In the genomic region with DNA sequence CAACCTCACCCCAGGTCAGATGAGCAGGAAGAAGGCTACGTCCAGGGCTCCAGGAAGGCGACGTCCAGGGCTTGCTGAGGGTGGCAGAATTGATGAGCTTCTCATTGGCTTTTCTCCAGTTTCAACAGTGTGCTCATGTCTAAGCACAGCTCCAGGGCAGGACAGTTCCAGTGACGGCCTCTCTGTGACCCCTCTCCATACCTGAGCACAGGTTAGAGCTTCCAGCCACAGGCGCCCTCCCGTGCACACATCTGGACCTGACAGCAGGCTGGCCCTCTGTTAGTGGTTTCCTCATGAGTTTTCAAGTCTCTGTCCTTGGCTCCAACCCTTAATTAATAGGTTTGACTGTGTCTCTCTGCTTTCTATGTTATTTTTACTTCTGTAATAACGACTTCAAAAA, we compare ENCODE assay signal across 16 cellular contexts.
DNase-seq lines count a peak whose midpoint lies in the region; ATAC-seq and TF ChIP-seq lines count a peak whose summit lies in the region.
"Had no signal": no experiment of that assay in that cellular context is flagged by ENCODE, and none has a peak within 500 bp of the region (broad histone marks: within the 10 kb centered on the region; RNA-seq: fewer than 3 reads in every experiment).

No MANE protein-coding gene starts in this region.

- DNase-seq in MCF 10A (ENCODE audit: unreplicated experiment), result peak; percentile 75
- peak; percentile 59 for DNase-seq in left kidney (ENCODE audit: low read depth, low spot score)
- DNase-seq in left cardiac atrium, result no peak
- no peak for DNase-seq in psoas muscle
- no peak for DNase-seq in tibial artery
- DNase-seq: GDM1, NCI-H1105, NCI-H1694, NCI-H2081 treated with DMSO at 0.1 percent for 48 hours, NCI-H446 treated with DMSO at 0.1 percent for 48 hours, SHP77, SK-N-SH had no signal

- H3K4me1 ChIP-seq in psoas muscle, result no peaks in the 10 kb centered on the region
- H3K4me1 ChIP-seq in tibial artery, result no peaks in the 10 kb centered on the region

- H3K27ac ChIP-seq in psoas muscle (no peak overlapping the region), tibial artery (no peak overlapping the region)

- 63 to 67% (median 65%) methylated on average over 7 of the region's 7 CpGs for WGBS in psoas muscle, 3 donors

- POLR2A ChIA-PET in MCF 10A (lab: Yijun Ruan, JAX), result interaction anchor here (0.7 to 1.6 kb wide), 3 partner anchors 14 to 957 kb away, joined by 3 to 4 read pairs (median 3); a partner anchor contains a TSS

- ATAC-seq in left cardiac atrium (no peak), HG03439 (IDR thresholded peaks at IDR 0.05; ENCODE audit: unreplicated experiment) (no peak), psoas muscle (no peak)
- ATAC-seq: HCT116 had no signal

- CTCF ChIA-PET in MCF 10A (lab: Yijun Ruan, JAX), result interaction anchor here (0.7 to 2.4 kb wide), 12 partner anchors 9 to 1951 kb away, joined by 3 to 9 read pairs (median 3); no protein-coding TSS in a partner anchor

- no peak overlapping the region for H3K4me3 Mint-ChIP-seq in MCF 10A (ENCODE audit: unreplicated experiment)
- H3K4me3 Mint-ChIP-seq: CD14-positive monocyte had no signal

- H3K27me3 ChIP-seq in psoas muscle (ENCODE audit: insufficient read depth in 3 of 3, low read length in 2 of 3) (no peaks in the 10 kb centered on the region), tibial artery (peaks cover 0 to 2% of the 10 kb centered on the region in 2 donors)

- no peaks in the 10 kb centered on the region for H3K36me3 ChIP-seq in psoas muscle (ENCODE audit: insufficient read depth in 1 of 2, low read depth in 1 of 2)
- no peaks in the 10 kb centered on the region for H3K36me3 ChIP-seq in tibial artery

- H3K4me3 ChIP-seq in psoas muscle, result no peak overlapping the region
- no peak overlapping the region for H3K4me3 ChIP-seq in tibial artery

- no peaks in the 10 kb centered on the region for H3K9me3 Mint-ChIP-seq in MCF 10A (ENCODE audit: unreplicated experiment)

- BruUV-seq in MCF 10A (replicated peaks; lab: Mats Ljungman, UMichigan), result no TSS peak

- no peaks in the 10 kb centered on the region for H3K27me3 Mint-ChIP-seq in MCF 10A (ENCODE audit: insufficient read depth, unreplicated experiment)

- no peak overlapping the region for H3K27ac Mint-ChIP-seq in MCF 10A (ENCODE audit: low read depth, unreplicated experiment)
- H3K27ac Mint-ChIP-seq: CD14-positive monocyte had no signal

- intact Hi-C loops in MCF 10A (cut with micrococcal nuclease), result no loop called here
- intact Hi-C loops in left cardiac atrium (cut with DNase I), result no loop called here
- intact Hi-C loops in psoas muscle (cut with DNase I), result no loop called here
- intact Hi-C loops in tibial artery (cut with DNase I; ENCODE audit: low total_unique reads), result no loop called here

- H3K9me3 ChIP-seq in psoas muscle (no peaks in the 10 kb centered on the region), tibial artery (no peaks in the 10 kb centered on the region)
- H3K9me3 ChIP-seq: SK-N-SH had no signal

- TF ChIP-seq CTCF in LNCAP (IDR thresholded peaks at IDR 0.05), result peak; percentile 28; the same call in 1 of the 2 replicates
- TF ChIP-seq CTCF in MCF 10A (IDR thresholded peaks at IDR 0.05; ENCODE audit: unreplicated experiment), result no peak
- no peak for TF ChIP-seq CTCF in psoas muscle (IDR thresholded peaks at IDR 0.05)
- TF ChIP-seq CTCF in tibial artery (IDR thresholded peaks at IDR 0.05), result no peak

- peaks cover 11% of the 10 kb centered on the region for H3K4me1 Mint-ChIP-seq in MCF 10A (ENCODE audit: insufficient read depth, unreplicated experiment)

- no peaks in the 10 kb centered on the region for H3K36me3 Mint-ChIP-seq in MCF 10A (ENCODE audit: insufficient read depth, unreplicated experiment)
- H3K36me3 Mint-ChIP-seq: CD14-positive monocyte had no signal

Comparison
In these comparisons a context has a peak if more than half of its experiments do, and no peak if none do; other contexts are left out.
1. DNase-seq: peak in MCF 10A (single experiment) and left kidney (single experiment); none in left cardiac atrium (single experiment), psoas muscle (0 of 2) and tibial artery (0 of 2).